Comparison of ENCODE assay signal across 1 cellular context in genomic region chr1:116556289-116557006, GRCh38.
TF ChIP-seq lines count a peak whose summit lies in the region.

No MANE protein-coding gene starts in this region.

TF ChIP-seq in GM12878, 131 proteins besides CTCF, POLR2A, EP300 and RAD21 (continued from another document):
- TF ChIP-seq CEBPB (IDR thresholded peaks at IDR 0.05; ENCODE audit: borderline replicate concordance in 1 of 2, low read depth in 2 of 2, low read length in 2 of 2) (0 out of 4 replicates have a peak, but pooled peaks of 1 of the 2 experiments have one; percentile 43), ZNF274 (IDR thresholded peaks at IDR 0.05; ENCODE audit: insufficient read depth, insufficient read length) (no peak), YY1 (IDR thresholded peaks at IDR 0.05; ENCODE audit: low read depth, low read length) (0 out of 2 replicates have a peak, but pooled peaks have one; percentile 51), PRDM15 (CRISPR knock-in tag; IDR thresholded peaks at IDR 0.05) (no peak), KDM1A (IDR thresholded peaks at IDR 0.05; ENCODE audit: borderline replicate concordance) (no peak), RELA (IDR thresholded peaks at IDR 0.05; ENCODE audit: borderline replicate concordance, partially characterized antibody) (peak; percentile 78), CBX5 (IDR thresholded peaks at IDR 0.05; ENCODE audit: low read depth) (0 out of 2 replicates have a peak, but pooled peaks have one; percentile 64), YBX1 (IDR thresholded peaks at IDR 0.05) (no peak), DPF2 (IDR thresholded peaks at IDR 0.05) (peak; percentile 76), MAX (IDR thresholded peaks at IDR 0.05; ENCODE audit: low read depth, low read length) (peak; percentile 86), SPI1 (IDR thresholded peaks at IDR 0.05; ENCODE audit: borderline replicate concordance, insufficient read depth, low read depth, low read length) (no peak)
TF ChIP-seq in GM12878: peak in this region for 63.
